In the genomic region with DNA sequence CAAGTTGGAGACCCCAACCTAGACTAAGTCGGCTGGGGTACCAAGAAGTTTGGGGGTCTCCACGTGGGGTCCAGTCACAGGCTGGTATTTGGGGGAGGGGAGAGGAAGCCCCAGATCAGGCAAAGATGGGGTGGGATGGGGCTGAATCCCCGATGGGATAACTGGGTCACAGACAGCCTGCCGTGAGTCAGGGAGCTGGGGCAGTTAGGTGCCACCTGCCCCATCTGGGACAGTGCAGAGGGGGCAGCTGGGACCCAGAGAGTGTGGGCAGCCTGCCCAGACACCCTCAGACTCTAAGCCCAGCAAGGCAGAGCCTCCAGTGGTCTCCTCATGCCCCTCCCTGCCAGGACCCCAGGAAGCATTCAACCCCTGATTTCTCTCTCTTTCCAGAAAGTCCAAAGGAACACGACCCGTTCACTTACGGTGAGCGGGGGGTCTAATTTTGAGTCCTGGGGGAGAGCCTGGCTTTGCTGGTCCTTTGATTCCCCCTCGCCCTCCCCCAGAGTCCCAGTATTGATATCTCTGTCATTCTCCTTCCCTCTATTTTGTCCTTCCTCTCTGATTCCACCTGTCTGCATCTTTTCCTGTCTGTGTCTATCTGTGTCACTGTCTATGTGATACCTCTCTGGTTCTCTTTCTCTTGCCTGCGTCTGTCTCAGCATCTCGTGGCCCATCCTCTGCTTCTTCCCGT, we compare ENCODE assay signal across 1 cellular context.
TF ChIP-seq lines count a peak whose summit lies in the region.

No MANE protein-coding gene starts in this region.

TF ChIP-seq in GM23338, 12 proteins besides CTCF, POLR2A, EP300 and RAD21:
- no peak for TF ChIP-seq NANOG (IDR thresholded peaks at IDR 0.05; ENCODE audit: borderline replicate concordance)
- TF ChIP-seq EZH2 (IDR thresholded peaks at IDR 0.05; ENCODE audit: low read depth, unreplicated experiment) = no peak
- no peak for TF ChIP-seq ZNF114 (CRISPR knock-in tag; IDR thresholded peaks at IDR 0.05)
- TF ChIP-seq, protein P1, sequence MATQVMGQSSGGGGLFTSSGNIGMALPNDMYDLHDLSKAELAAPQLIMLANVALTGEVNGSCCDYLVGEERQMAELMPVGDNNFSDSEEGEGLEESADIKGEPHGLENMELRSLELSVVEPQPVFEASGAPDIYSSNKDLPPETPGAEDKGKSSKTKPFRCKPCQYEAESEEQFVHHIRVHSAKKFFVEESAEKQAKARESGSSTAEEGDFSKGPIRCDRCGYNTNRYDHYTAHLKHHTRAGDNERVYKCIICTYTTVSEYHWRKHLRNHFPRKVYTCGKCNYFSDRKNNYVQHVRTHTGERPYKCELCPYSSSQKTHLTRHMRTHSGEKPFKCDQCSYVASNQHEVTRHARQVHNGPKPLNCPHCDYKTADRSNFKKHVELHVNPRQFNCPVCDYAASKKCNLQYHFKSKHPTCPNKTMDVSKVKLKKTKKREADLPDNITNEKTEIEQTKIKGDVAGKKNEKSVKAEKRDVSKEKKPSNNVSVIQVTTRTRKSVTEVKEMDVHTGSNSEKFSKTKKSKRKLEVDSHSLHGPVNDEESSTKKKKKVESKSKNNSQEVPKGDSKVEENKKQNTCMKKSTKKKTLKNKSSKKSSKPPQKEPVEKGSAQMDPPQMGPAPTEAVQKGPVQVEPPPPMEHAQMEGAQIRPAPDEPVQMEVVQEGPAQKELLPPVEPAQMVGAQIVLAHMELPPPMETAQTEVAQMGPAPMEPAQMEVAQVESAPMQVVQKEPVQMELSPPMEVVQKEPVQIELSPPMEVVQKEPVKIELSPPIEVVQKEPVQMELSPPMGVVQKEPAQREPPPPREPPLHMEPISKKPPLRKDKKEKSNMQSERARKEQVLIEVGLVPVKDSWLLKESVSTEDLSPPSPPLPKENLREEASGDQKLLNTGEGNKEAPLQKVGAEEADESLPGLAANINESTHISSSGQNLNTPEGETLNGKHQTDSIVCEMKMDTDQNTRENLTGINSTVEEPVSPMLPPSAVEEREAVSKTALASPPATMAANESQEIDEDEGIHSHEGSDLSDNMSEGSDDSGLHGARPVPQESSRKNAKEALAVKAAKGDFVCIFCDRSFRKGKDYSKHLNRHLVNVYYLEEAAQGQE (IDR thresholded peaks at IDR 0.05; ENCODE audit: unreplicated experiment) = no peak
- TF ChIP-seq, protein P2, sequence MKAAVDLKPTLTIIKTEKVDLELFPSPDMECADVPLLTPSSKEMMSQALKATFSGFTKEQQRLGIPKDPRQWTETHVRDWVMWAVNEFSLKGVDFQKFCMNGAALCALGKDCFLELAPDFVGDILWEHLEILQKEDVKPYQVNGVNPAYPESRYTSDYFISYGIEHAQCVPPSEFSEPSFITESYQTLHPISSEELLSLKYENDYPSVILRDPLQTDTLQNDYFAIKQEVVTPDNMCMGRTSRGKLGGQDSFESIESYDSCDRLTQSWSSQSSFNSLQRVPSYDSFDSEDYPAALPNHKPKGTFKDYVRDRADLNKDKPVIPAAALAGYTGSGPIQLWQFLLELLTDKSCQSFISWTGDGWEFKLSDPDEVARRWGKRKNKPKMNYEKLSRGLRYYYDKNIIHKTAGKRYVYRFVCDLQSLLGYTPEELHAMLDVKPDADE (IDR thresholded peaks at IDR 0.05) = no peak
- TF ChIP-seq STAT1 (IDR thresholded peaks at IDR 0.05; ENCODE audit: unreplicated experiment) = no peak
- no peak for TF ChIP-seq EZH2phosphoT487 (IDR thresholded peaks at IDR 0.05; ENCODE audit: unreplicated experiment)
- no peak for TF ChIP-seq ZNF462 (CRISPR knock-in tag; IDR thresholded peaks at IDR 0.05)
- no peak for TF ChIP-seq ZNF331 (CRISPR knock-in tag; IDR thresholded peaks at IDR 0.05; ENCODE audit: low read depth)
- no peak for TF ChIP-seq JUNB (IDR thresholded peaks at IDR 0.05; ENCODE audit: unreplicated experiment)
- TF ChIP-seq POLR2AphosphoS5 (IDR thresholded peaks at IDR 0.05; ENCODE audit: low read depth) = no peak
- TF ChIP-seq CREB1 (CRISPR knock-in tag; IDR thresholded peaks at IDR 0.05; ENCODE audit: low read depth) = no peak
